11 cellular contexts compared by ENCODE assay signal in the genomic region with DNA sequence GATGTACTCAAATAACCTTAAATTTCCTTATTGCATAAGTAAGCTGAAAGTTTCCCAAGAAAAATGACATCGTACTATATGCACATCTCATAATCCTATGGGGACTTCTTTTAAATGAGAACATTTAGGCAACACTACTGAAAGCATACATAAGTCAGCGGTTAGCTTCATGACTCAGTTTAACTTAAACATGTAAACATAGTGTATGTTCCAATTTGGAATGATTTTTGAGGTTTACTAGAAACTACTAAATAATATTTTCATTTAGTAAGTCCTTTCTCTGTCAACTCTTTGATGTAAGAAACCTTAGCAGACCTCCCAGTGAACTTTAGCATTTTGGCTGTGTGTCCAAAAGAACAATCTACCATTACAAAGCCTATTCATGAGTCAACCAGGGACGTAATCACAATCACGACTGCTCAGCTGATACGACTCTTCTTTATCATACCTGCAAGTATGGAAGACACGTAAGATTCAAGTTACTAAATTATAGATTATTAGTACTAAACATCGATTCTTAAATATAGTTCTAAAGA. TPM values are rescaled to one million over a fixed set of nuclear protein-coding genes. Genes with fewer than 3 reads are reported as not detected.
A peak's percentile ranks its signal among the peaks of the same experiment; 100 is the strongest.
DNase-seq lines count a peak whose midpoint lies in the region; TF ChIP-seq lines count a peak whose summit lies in the region.
"Had no signal": no experiment of that assay in that cellular context is flagged by ENCODE, and none has a peak within 500 bp of the region (broad histone marks: within the 10 kb centered on the region; RNA-seq: fewer than 3 reads in every experiment).

No MANE protein-coding gene starts in this region.

- DNase-seq in HT-29 (ENCODE audit: low spot score) (peak; percentile 37), cardiac fibroblast (ENCODE audit: low read depth in 2 of 2) (peak; percentile 85 to 93), mesothelial cell of epicardium (ENCODE audit: low spot score in 2 of 2, unreplicated experiment in 2 of 2) (no peak), hippocampal formation (lab: John Stamatoyannopoulos, UW) (no peak), UCSD-AML1 (lab: John Stamatoyannopoulos, UW; ENCODE audit: unreplicated experiment) (no peak), mesenteric fat pad (ENCODE audit: low spot score) (no peak), kidney glomerular epithelial cell (lab: John Stamatoyannopoulos, UW) (no peak)
- DNase-seq: activated gamma-delta T cell, uterus had no signal

- no peaks in the 10 kb centered on the region for H3K36me3 Mint-ChIP-seq in mesothelial cell of epicardium

- H3K27ac Mint-ChIP-seq in mesothelial cell of epicardium, result no peak overlapping the region

- H3K79me2 ChIP-seq in ACC112 (ENCODE audit: control insufficient read depth, insufficient read depth, low read length, unreplicated experiment), result peaks cover 58% of the 10 kb centered on the region

- no peak overlapping the region for H2AFZ ChIP-seq in ACC112 (ENCODE audit: low read length, unreplicated experiment)

- H3K36me3 ChIP-seq in ACC112 (ENCODE audit: insufficient read depth, low read length), result no peaks in the 10 kb centered on the region
- H3K36me3 ChIP-seq: SJCRH30, uterus had no signal

- H3K27me3 Mint-ChIP-seq in mesothelial cell of epicardium (ENCODE audit: low read depth), result no peaks in the 10 kb centered on the region

- H3K4me1 ChIP-seq in ACC112 (ENCODE audit: control insufficient read depth, insufficient read depth, low read length, unreplicated experiment), result peaks cover 50% of the 10 kb centered on the region
- H3K4me1 ChIP-seq: SJCRH30 had no signal

- peak overlapping the region; percentile 88 for H3K27ac ChIP-seq in ACC112 (ENCODE audit: low read depth, low read length)

- H3K4me3 ChIP-seq in ACC112 (ENCODE audit: low read depth, low read length) (peak overlapping the region; percentile 87; the same call in 1 of the 2 replicates), cardiac fibroblast (replicated peaks in 1 of 2; ENCODE audit: low read depth in 2 of 2, low read length in 2 of 2) (no peak overlapping the region)

- H3K27me3 ChIP-seq in ACC112 (ENCODE audit: insufficient read depth, low read length), result no peaks in the 10 kb centered on the region
- H3K27me3 ChIP-seq: SJCRH30, uterus had no signal

- TF ChIP-seq CTCF in cardiac fibroblast (IDR thresholded peaks at IDR 0.05; ENCODE audit: low read depth, low read length) (no peak), mesothelial cell of epicardium (IDR thresholded peaks at IDR 0.05; ENCODE audit: unreplicated experiment) (no peak)

- no peaks in the 10 kb centered on the region for H3K9me3 Mint-ChIP-seq in mesothelial cell of epicardium

- peaks cover 14% of the 10 kb centered on the region for H3K4me1 Mint-ChIP-seq in mesothelial cell of epicardium

- peak overlapping the region; percentile 74 for H3K4me3 Mint-ChIP-seq in mesothelial cell of epicardium

RNA-seq across cellular contexts. Expression of a gene that starts 19.3 kb away (rescaled TPM):
- total RNA-seq in HT-29 (2014; rRNA removed; shearing (Covaris generic)), result 4.5 and 5.3 TPM in 2 replicates
- total RNA-seq in mesothelial cell of epicardium, result 15.2 to 20.4 TPM (median 16.9 TPM) in 3 replicates
- total RNA-seq in mesenteric fat pad, result 13.2 TPM

Comparison
In these comparisons a context has a peak if more than half of its experiments do, and no peak if none do; other contexts are left out.
1. DNase-seq: peak in HT-29 (single experiment) and cardiac fibroblast (2 of 2); none in mesothelial cell of epicardium (0 of 2), hippocampal formation (0 of 2), UCSD-AML1 (single experiment), mesenteric fat pad (single experiment) and kidney glomerular epithelial cell (single experiment).